In genomic region chrX:4935846-4936245, GRCh38 we compare ENCODE assay signal across 11 cellular contexts.
DNase-seq lines count a peak whose midpoint lies in the region; ATAC-seq and TF ChIP-seq lines count a peak whose summit lies in the region.
"Had no signal": no experiment of that assay in that cellular context is flagged by ENCODE, and none has a peak within 500 bp of the region (broad histone marks: within the 10 kb centered on the region; RNA-seq: fewer than 3 reads in every experiment).

No MANE protein-coding gene starts in this region.

- H3K9me3 Mint-ChIP-seq in activated naive CD8-positive, alpha-beta T cell treated with anti-CD3 and anti-CD28 coated beads, Interleukin-2, amount 50 U/mL, for 24 hours: peaks cover 3% of the 10 kb centered on the region
- peaks cover 2% of the 10 kb centered on the region for H3K9me3 Mint-ChIP-seq in activated naive CD8-positive, alpha-beta T cell treated with anti-CD3 and anti-CD28 coated beads for 36 hours
- peaks cover 0 to 5% (median 0%) of the 10 kb centered on the region in 3 donors for H3K9me3 Mint-ChIP-seq in IgD-negative memory B cell
- no peaks in the 10 kb centered on the region for H3K9me3 Mint-ChIP-seq in activated B cell treated with CpG ODN at 0.5 μM for 24 hours

- CTCF ChIA-PET in activated B cell treated with CpG ODN at 0.5 μM for 24 hours (lab: Charles Lee): no interaction called here

- no peaks in the 10 kb centered on the region for H3K36me3 Mint-ChIP-seq in activated naive CD8-positive, alpha-beta T cell treated with anti-CD3 and anti-CD28 coated beads, Interleukin-2, amount 50 U/mL, for 24 hours (ENCODE audit: low read depth)
- no peaks in the 10 kb centered on the region for H3K36me3 Mint-ChIP-seq in activated naive CD8-positive, alpha-beta T cell treated with anti-CD3 and anti-CD28 coated beads for 36 hours
- no peaks in the 10 kb centered on the region for H3K36me3 Mint-ChIP-seq in IgD-negative memory B cell
- H3K36me3 Mint-ChIP-seq in activated B cell treated with CpG ODN at 0.5 μM for 24 hours (ENCODE audit: low read depth): no peaks in the 10 kb centered on the region

- ATAC-seq in activated naive CD8-positive, alpha-beta T cell treated with anti-CD3 and anti-CD28 coated beads, Interleukin-2, amount 50 U/mL, for 24 hours: no peak
- ATAC-seq in activated B cell treated with CpG ODN at 0.5 μM for 24 hours (ENCODE audit: low read depth): peak; percentile 76
- ATAC-seq: body of pancreas had no signal

- no peak for TF ChIP-seq CTCF in activated B cell treated with CpG ODN at 0.5 μM for 24 hours (IDR thresholded peaks at IDR 0.05)

- H3K4me3 Mint-ChIP-seq in activated naive CD8-positive, alpha-beta T cell treated with anti-CD3 and anti-CD28 coated beads, Interleukin-2, amount 50 U/mL, for 24 hours: no peak overlapping the region
- H3K4me3 Mint-ChIP-seq in activated naive CD8-positive, alpha-beta T cell treated with anti-CD3 and anti-CD28 coated beads for 36 hours: no peak overlapping the region
- peak overlapping the region; percentile 6 to 77 (median 32) for H3K4me3 Mint-ChIP-seq in IgD-negative memory B cell
- H3K4me3 Mint-ChIP-seq in activated B cell treated with CpG ODN at 0.5 μM for 24 hours: peak overlapping the region; percentile 32

- POLR2A ChIA-PET in activated B cell treated with CpG ODN at 0.5 μM for 24 hours (lab: Charles Lee): no interaction called here

- intact Hi-C loops in activated B cell treated with CpG ODN at 0.5 μM for 24 hours (cut with micrococcal nuclease): loop anchor here (5.0 kb wide), 2 partner anchors 91 to 1224 kb away; partner anchors contain the start of gene PRKX

- H3K27me3 Mint-ChIP-seq in activated naive CD8-positive, alpha-beta T cell treated with anti-CD3 and anti-CD28 coated beads, Interleukin-2, amount 50 U/mL, for 24 hours: no peaks in the 10 kb centered on the region
- H3K27me3 Mint-ChIP-seq in activated naive CD8-positive, alpha-beta T cell treated with anti-CD3 and anti-CD28 coated beads for 36 hours: no peaks in the 10 kb centered on the region
- no peaks in the 10 kb centered on the region for H3K27me3 Mint-ChIP-seq in IgD-negative memory B cell
- no peaks in the 10 kb centered on the region for H3K27me3 Mint-ChIP-seq in activated B cell treated with CpG ODN at 0.5 μM for 24 hours

- H3K27ac Mint-ChIP-seq in activated naive CD8-positive, alpha-beta T cell treated with anti-CD3 and anti-CD28 coated beads, Interleukin-2, amount 50 U/mL, for 24 hours: no peak overlapping the region
- H3K27ac Mint-ChIP-seq in activated naive CD8-positive, alpha-beta T cell treated with anti-CD3 and anti-CD28 coated beads for 36 hours: no peak overlapping the region
- H3K27ac Mint-ChIP-seq in IgD-negative memory B cell: peak overlapping the region in 2 of 3 donors; percentile 55 to 91
- H3K27ac Mint-ChIP-seq in activated B cell treated with CpG ODN at 0.5 μM for 24 hours: peak overlapping the region; percentile 77

- peaks cover 6% of the 10 kb centered on the region for H3K4me1 Mint-ChIP-seq in activated naive CD8-positive, alpha-beta T cell treated with anti-CD3 and anti-CD28 coated beads, Interleukin-2, amount 50 U/mL, for 24 hours
- no peaks in the 10 kb centered on the region for H3K4me1 Mint-ChIP-seq in activated naive CD8-positive, alpha-beta T cell treated with anti-CD3 and anti-CD28 coated beads for 36 hours
- H3K4me1 Mint-ChIP-seq in IgD-negative memory B cell: peaks cover 8 to 14% (median 9%) of the 10 kb centered on the region in 3 donors
- H3K4me1 Mint-ChIP-seq in activated B cell treated with CpG ODN at 0.5 μM for 24 hours: peaks cover 25% of the 10 kb centered on the region

- DNase-seq in activated naive CD8-positive, alpha-beta T cell treated with anti-CD3 and anti-CD28 coated beads, Interleukin-2, amount 50 U/mL, for 24 hours: peak; percentile 1
- DNase-seq in activated naive CD8-positive, alpha-beta T cell treated with anti-CD3 and anti-CD28 coated beads for 36 hours: no peak
- DNase-seq in activated B cell treated with CpG ODN at 0.5 μM for 24 hours (no peak), putamen (ENCODE audit: low spot score) (peak; percentile 11), T1000 (lab: John Stamatoyannopoulos, UW) (no peak)
- no peak for DNase-seq in activated CD4-positive, alpha-beta T cell treated with anti-CD3 and anti-CD28 coated beads for 48 hours
- DNase-seq in activated CD4-positive, alpha-beta T cell treated with anti-CD3 and anti-CD28 coated beads, Interleukin-2, amount 50 U/mL, for 1 hour: no peak
- DNase-seq: esophagus squamous epithelium, SW 1271 had no signal

Comparison
In these comparisons a context has a peak if more than half of its experiments do, and no peak if none do; other contexts are left out.
1. DNase-seq: peak in activated naive CD8-positive, alpha-beta T cell treated with anti-CD3 and anti-CD28 coated beads, Interleukin-2, amount 50 U/mL, for 24 hours (single experiment) and putamen (single experiment); none in activated naive CD8-positive, alpha-beta T cell treated with anti-CD3 and anti-CD28 coated beads for 36 hours (single experiment), activated B cell treated with CpG ODN at 0.5 μM for 24 hours (single experiment), activated CD4-positive, alpha-beta T cell treated with anti-CD3 and anti-CD28 coated beads for 48 hours (single experiment), T1000 (single experiment) and activated CD4-positive, alpha-beta T cell treated with anti-CD3 and anti-CD28 coated beads, Interleukin-2, amount 50 U/mL, for 1 hour (single experiment).
2. H3K27ac Mint-ChIP-seq: peak in IgD-negative memory B cell (2 of 3) and activated B cell treated with CpG ODN at 0.5 μM for 24 hours (single experiment); none in activated naive CD8-positive, alpha-beta T cell treated with anti-CD3 and anti-CD28 coated beads, Interleukin-2, amount 50 U/mL, for 24 hours (single experiment) and activated naive CD8-positive, alpha-beta T cell treated with anti-CD3 and anti-CD28 coated beads for 36 hours (single experiment).
3. H3K4me3 Mint-ChIP-seq: peak in IgD-negative memory B cell (4 of 4) and activated B cell treated with CpG ODN at 0.5 μM for 24 hours (single experiment); none in activated naive CD8-positive, alpha-beta T cell treated with anti-CD3 and anti-CD28 coated beads, Interleukin-2, amount 50 U/mL, for 24 hours (single experiment) and activated naive CD8-positive, alpha-beta T cell treated with anti-CD3 and anti-CD28 coated beads for 36 hours (single experiment).